In genomic region chr1:6483761-6484117, GRCh38 we compare ENCODE assay signal across 1 cellular context.
TF ChIP-seq lines count a peak whose summit lies in the region.

No MANE protein-coding gene starts in this region.

TF ChIP-seq in H1, 55 proteins besides CTCF, POLR2A, EP300 and RAD21:
- TF ChIP-seq TAF1 (IDR thresholded peaks at IDR 0.05; ENCODE audit: low read depth, low read length): no peak
- TF ChIP-seq TCF12 (IDR thresholded peaks at IDR 0.05; ENCODE audit: low read depth, low read length): no peak
- TF ChIP-seq YY1 (IDR thresholded peaks at IDR 0.05; ENCODE audit: low read depth, low read length): no peak
- TF ChIP-seq SIN3A (conservative IDR thresholded peaks at IDR 0.05 in 1 of 2, IDR thresholded peaks at IDR 0.05 in 1 of 2; ENCODE audit: low read depth in 1 of 2, low read length in 2 of 2): no peak
- TF ChIP-seq HDAC2 (IDR thresholded peaks at IDR 0.05; ENCODE audit: borderline replicate concordance in 1 of 2, low read depth in 2 of 2, low read length in 2 of 2): no peak
- TF ChIP-seq SUZ12 (IDR thresholded peaks at IDR 0.05; ENCODE audit: low read length): no peak
- no peak for TF ChIP-seq ATF2 (IDR thresholded peaks at IDR 0.05; ENCODE audit: low read length)
